Comparison of ENCODE assay signal across 1 cellular context in genomic region chr19:45554481-45554880, GRCh38.
TF ChIP-seq lines count a peak whose summit lies in the region.

No MANE protein-coding gene starts in this region.

TF ChIP-seq in H1, 55 proteins besides CTCF, POLR2A, EP300 and RAD21:
- TF ChIP-seq GTF2F1 (IDR thresholded peaks at IDR 0.05; ENCODE audit: borderline replicate concordance, low read depth, low read length) = no peak
- no peak for TF ChIP-seq NANOG (IDR thresholded peaks at IDR 0.05; ENCODE audit: insufficient read depth, low read depth, low read length, poor library complexity, severe bottlenecking)
- TF ChIP-seq GABPA (IDR thresholded peaks at IDR 0.05; ENCODE audit: borderline replicate concordance, insufficient read depth, low read length) = no peak
- TF ChIP-seq SIX5 (IDR thresholded peaks at IDR 0.05; ENCODE audit: low read depth, low read length) = no peak
- no peak for TF ChIP-seq HDAC2 (IDR thresholded peaks at IDR 0.05; ENCODE audit: borderline replicate concordance in 1 of 2, low read depth in 2 of 2, low read length in 2 of 2)
- TF ChIP-seq SUZ12 (IDR thresholded peaks at IDR 0.05; ENCODE audit: low read length) = no peak
- TF ChIP-seq YY1 (IDR thresholded peaks at IDR 0.05; ENCODE audit: low read depth, low read length) = no peak
- TF ChIP-seq KDM4A (IDR thresholded peaks at IDR 0.05; ENCODE audit: low read depth, low read length, severe bottlenecking) = no peak
- no peak for TF ChIP-seq SRF (IDR thresholded peaks at IDR 0.05; ENCODE audit: low read depth, low read length)
- TF ChIP-seq SIRT6 (IDR thresholded peaks at IDR 0.05; ENCODE audit: low read length) = no peak
